In genomic region chr10:13608246-13608853, GRCh38 we compare ENCODE assay signal across 20 cellular contexts. TPM values are rescaled to one million over a fixed set of nuclear protein-coding genes. Genes with fewer than 3 reads are reported as not detected.
A peak's percentile ranks its signal among the peaks of the same experiment; 100 is the strongest.
DNase-seq lines count a peak whose midpoint lies in the region; ATAC-seq and TF ChIP-seq lines count a peak whose summit lies in the region.
"Had no signal": no experiment of that assay in that cellular context is flagged by ENCODE, and none has a peak within 500 bp of the region (broad histone marks: within the 10 kb centered on the region; RNA-seq: fewer than 3 reads in every experiment).

No MANE protein-coding gene starts in this region.

- TF ChIP-seq CTCF in progenitor cell of endocrine pancreas (IDR thresholded peaks at IDR 0.05; ENCODE audit: unreplicated experiment) (no peak), ascending aorta (IDR thresholded peaks at IDR 0.05) (no peak)

- ATAC-seq in HG03039 (IDR thresholded peaks at IDR 0.05; ENCODE audit: unreplicated experiment) (no peak), GM21390 (IDR thresholded peaks at IDR 0.05; ENCODE audit: unreplicated experiment) (no peak)
- ATAC-seq: activated CD4-positive, CD25-positive, alpha-beta regulatory T cell treated with anti-CD3 and anti-CD28 coated beads, Interleukin-2, amount 50 U/mL, for 24 hours; natural killer cell; T-cell had no signal

- peaks cover 19% of the 10 kb centered on the region for H3K36me3 Mint-ChIP-seq in progenitor cell of endocrine pancreas (ENCODE audit: insufficient read depth)

- in situ Hi-C loops in SK-MEL-5 (cut with HindIII; ENCODE audit: low pct_unique_long_range_greater_than_20kb, low sequenced_read_pairs), result no loop called here

- intact Hi-C loops in ascending aorta (cut with DNase I), result no loop called here

- H3K27ac ChIP-seq in ascending aorta, result no peak overlapping the region
- H3K27ac ChIP-seq: right atrium auricular region, RWPE1, tibial nerve had no signal

- H3K4me3 Mint-ChIP-seq in progenitor cell of endocrine pancreas (ENCODE audit: low read depth), result no peak overlapping the region
- H3K4me3 Mint-ChIP-seq: natural killer cell, T-cell had no signal

- no peaks in the 10 kb centered on the region for H3K27me3 ChIP-seq in ascending aorta
- H3K27me3 ChIP-seq: right atrium auricular region, tibial nerve had no signal

- peak; percentile 15 for DNase-seq in COLO829 (ENCODE audit: low spot score)
- peak; percentile 41 for DNase-seq in SK-MEL-5 (ENCODE audit: low read depth, low spot score)
- peak; percentile 38 for DNase-seq in fibroblast of peridontal ligament (ENCODE audit: extremely low read depth)
- no peak for DNase-seq in progenitor cell of endocrine pancreas (ENCODE audit: low spot score, unreplicated experiment)
- no peak for DNase-seq in ascending aorta (ENCODE audit: low spot score in 2 of 2)
- no peak for DNase-seq in stimulated activated CD4-positive, alpha-beta T cell treated with anti-CD3 and anti-CD28 coated beads, Interleukin-12 subunit alpha, Interleukin-12 subunit beta, amount 100 ng/mL, for 4 hours
- DNase-seq: ACHN; activated effector memory CD4-positive, alpha-beta T cell treated with Interleukin-2 at 50 U/mL for 16 hours; GF-D8; natural killer cell; NCI-H2081 treated with DMSO at 0.1 percent for 48 hours; NCI-H774; stimulated activated CD4-positive, alpha-beta T cell treated with anti-CD3 and anti-CD28 coated beads, Interleukin-4, amount 100 ng/mL, for 4 hours; T-cell had no signal

- H3K4me1 Mint-ChIP-seq in progenitor cell of endocrine pancreas (ENCODE audit: low read depth), result peaks cover 6% of the 10 kb centered on the region
- H3K4me1 Mint-ChIP-seq: natural killer cell had no signal

- H3K27ac Mint-ChIP-seq in progenitor cell of endocrine pancreas, result peak overlapping the region; percentile 88
- H3K27ac Mint-ChIP-seq: natural killer cell, T-cell had no signal

- no peaks in the 10 kb centered on the region for H3K9me3 Mint-ChIP-seq in progenitor cell of endocrine pancreas (ENCODE audit: low read depth)
- H3K9me3 Mint-ChIP-seq: natural killer cell, T-cell had no signal

- H3K27me3 Mint-ChIP-seq in progenitor cell of endocrine pancreas, result no peaks in the 10 kb centered on the region
- H3K27me3 Mint-ChIP-seq: T-cell had no signal

- peaks cover 18 to 57% of the 10 kb centered on the region in 2 donors for H3K36me3 ChIP-seq in ascending aorta

- H3K4me1 ChIP-seq in ascending aorta, result no peaks in the 10 kb centered on the region
- H3K4me1 ChIP-seq: right atrium auricular region, tibial nerve had no signal

- no peaks in the 10 kb centered on the region for H3K9me3 ChIP-seq in ascending aorta
- H3K9me3 ChIP-seq: right atrium auricular region, tibial nerve had no signal

- H3K4me3 ChIP-seq in ascending aorta, result no peak overlapping the region
- H3K4me3 ChIP-seq: right atrium auricular region, tibial nerve had no signal

RNA-seq across cellular contexts. Expression of gene PRPF18, which starts 21.6 kb away (rescaled TPM):
- total RNA-seq in SK-MEL-5 (2014; rRNA removed; shearing (Covaris generic)), result 17.0 and 24.7 TPM in 2 replicates
- 11.5 and 13.0 TPM in 2 replicates for polyA plus RNA-seq in SK-MEL-5 (2015; cell fraction: cytosol; rRNA removed)
- polyA plus RNA-seq in SK-MEL-5 (2015; cell fraction: nucleus; rRNA removed), result 4.6 and 15.0 TPM in 2 replicates
- 17.1 and 18.8 TPM in 2 replicates for total RNA-seq in progenitor cell of endocrine pancreas
- 3.4 TPM for total RNA-seq in ascending aorta

Comparison
In these comparisons a context has a peak if more than half of its experiments do, and no peak if none do; other contexts are left out.
1. DNase-seq: peak in COLO829 (single experiment), SK-MEL-5 (single experiment) and fibroblast of peridontal ligament (single experiment); none in progenitor cell of endocrine pancreas (single experiment), ascending aorta (0 of 2) and stimulated activated CD4-positive, alpha-beta T cell treated with anti-CD3 and anti-CD28 coated beads, Interleukin-12 subunit alpha, Interleukin-12 subunit beta, amount 100 ng/mL, for 4 hours (single experiment).